ENCODE assay signal across 8 cellular contexts in genomic region chr17:39069114-39069756, GRCh38.
DNase-seq lines count a peak whose midpoint lies in the region; ATAC-seq, FAIRE-seq and TF ChIP-seq lines count a peak whose summit lies in the region.

No MANE protein-coding gene starts in this region.

- peak; percentile 86 for FAIRE-seq in GM12891 (lab: Jason Lieb, UNC)

- H3K9me3 ChIP-seq in hepatocyte (ENCODE audit: low read depth): no peaks in the 10 kb centered on the region

- peaks cover 3% of the 10 kb centered on the region; the same call in 1 of the 2 replicates for H3K27me3 ChIP-seq in BJ (ENCODE audit: control insufficient read depth, insufficient read depth, low read length)
- no peaks in the 10 kb centered on the region for H3K27me3 ChIP-seq in hepatocyte

- 81% methylated on average over 8 of the region's 8 CpGs for WGBS in hepatocyte (ENCODE audit: low lambda C conversion rate, missing lambda C conversion rate)

- H3K36me3 ChIP-seq in BJ (ENCODE audit: control insufficient read depth, insufficient read depth, low read length) (no peaks in the 10 kb centered on the region), hepatocyte (replicated peaks; ENCODE audit: insufficient read depth, low read depth) (no peaks in the 10 kb centered on the region)

- H3K4me1 ChIP-seq in hepatocyte (ENCODE audit: insufficient read depth): no peaks in the 10 kb centered on the region

- no peaks in the 10 kb centered on the region for H3K79me2 ChIP-seq in hepatocyte

- ATAC-seq in stimulated activated naive CD8-positive, alpha-beta T cell treated with anti-CD3 and anti-CD28 coated beads, Interleukin-15, Interleukin-2, amounts not matched to agents 100 U/mL and 50 U/mL, for 24 hours: peak; percentile 72
- ATAC-seq in HG02642 (IDR thresholded peaks at IDR 0.05; ENCODE audit: poor library complexity, unreplicated experiment) (no peak), GM21619 (IDR thresholded peaks at IDR 0.05; ENCODE audit: unreplicated experiment) (no peak)

- H2AFZ ChIP-seq in hepatocyte: no peak overlapping the region

- DNase-seq in BJ (ENCODE audit: low read depth) (no peak), GM12891 (ENCODE audit: insufficient read length, low spot score) (peak; percentile 53), NCI-H2227 (lab: John Stamatoyannopoulos, UW; ENCODE audit: unreplicated experiment) (peak; percentile 76), amniotic epithelial cell (ENCODE audit: low read depth) (peak; percentile 51), hepatocyte (ENCODE audit: low spot score) (peak; percentile 65)
- DNase-seq in stimulated activated naive CD8-positive, alpha-beta T cell treated with anti-CD3 and anti-CD28 coated beads, Interleukin-15, Interleukin-2, amounts not matched to agents 100 U/mL and 50 U/mL, for 24 hours: no peak

- H3K4me3 ChIP-seq in BJ (ENCODE audit: low read depth, low read length): no peak overlapping the region
- H3K4me3 ChIP-seq in hepatocyte: no peak overlapping the region

- TF ChIP-seq CTCF in BJ (IDR thresholded peaks at IDR 0.05; ENCODE audit: insufficient read depth, low read depth, low read length) (peak; percentile 72), hepatocyte (IDR thresholded peaks at IDR 0.05; ENCODE audit: poor library complexity) (peak; percentile 69)

- no peaks in the 10 kb centered on the region for H3K9me2 ChIP-seq in hepatocyte (replicated peaks; ENCODE audit: insufficient read depth)

- no peak overlapping the region for H3K4me2 ChIP-seq in hepatocyte

- no peak for TF ChIP-seq POLR2A in GM12891 (IDR thresholded peaks at IDR 0.05; ENCODE audit: low read depth, low read length)

- H4K20me1 ChIP-seq in hepatocyte (ENCODE audit: insufficient read depth, poor library complexity, severe bottlenecking): no peaks in the 10 kb centered on the region

- no peak overlapping the region for H3K27ac ChIP-seq in hepatocyte

- CTCF ChIA-PET in BJ (lab: Yijun Ruan, JAX): interaction anchor here (1.0 to 7.2 kb wide), 2 partner anchors 84 to 86 kb away, joined by 6 to 55 read pairs; partner anchors contain the start of gene PLXDC1

- POLR2A ChIA-PET in BJ (lab: Charles Lee): no interaction called here

TF ChIP-seq in GM12891, 5 proteins besides CTCF, POLR2A, EP300 and RAD21:
- TF ChIP-seq POLR2AphosphoS5 (IDR thresholded peaks at IDR 0.05; ENCODE audit: low read depth, low read length) (no peak), SPI1 (IDR thresholded peaks at IDR 0.05; ENCODE audit: low read depth, low read length) (no peak), TAF1 (IDR thresholded peaks at IDR 0.05; ENCODE audit: low read depth, low read length) (no peak), PAX5 (IDR thresholded peaks at IDR 0.05; ENCODE audit: insufficient read depth, low read length, severe bottlenecking) (no peak), POU2F2 (IDR thresholded peaks at IDR 0.05; ENCODE audit: low read depth, low read length) (no peak)
TF ChIP-seq in GM12891: peak in this region for 0.

Comparison
In these comparisons a context has a peak if more than half of its experiments do, and no peak if none do; other contexts are left out.
1. DNase-seq: peak in GM12891 (single experiment), NCI-H2227 (single experiment), amniotic epithelial cell (single experiment) and hepatocyte (single experiment); none in BJ (single experiment) and stimulated activated naive CD8-positive, alpha-beta T cell treated with anti-CD3 and anti-CD28 coated beads, Interleukin-15, Interleukin-2, amounts not matched to agents 100 U/mL and 50 U/mL, for 24 hours (single experiment).